Comparison of ENCODE assay signal across 1 cellular context in the genomic region with DNA sequence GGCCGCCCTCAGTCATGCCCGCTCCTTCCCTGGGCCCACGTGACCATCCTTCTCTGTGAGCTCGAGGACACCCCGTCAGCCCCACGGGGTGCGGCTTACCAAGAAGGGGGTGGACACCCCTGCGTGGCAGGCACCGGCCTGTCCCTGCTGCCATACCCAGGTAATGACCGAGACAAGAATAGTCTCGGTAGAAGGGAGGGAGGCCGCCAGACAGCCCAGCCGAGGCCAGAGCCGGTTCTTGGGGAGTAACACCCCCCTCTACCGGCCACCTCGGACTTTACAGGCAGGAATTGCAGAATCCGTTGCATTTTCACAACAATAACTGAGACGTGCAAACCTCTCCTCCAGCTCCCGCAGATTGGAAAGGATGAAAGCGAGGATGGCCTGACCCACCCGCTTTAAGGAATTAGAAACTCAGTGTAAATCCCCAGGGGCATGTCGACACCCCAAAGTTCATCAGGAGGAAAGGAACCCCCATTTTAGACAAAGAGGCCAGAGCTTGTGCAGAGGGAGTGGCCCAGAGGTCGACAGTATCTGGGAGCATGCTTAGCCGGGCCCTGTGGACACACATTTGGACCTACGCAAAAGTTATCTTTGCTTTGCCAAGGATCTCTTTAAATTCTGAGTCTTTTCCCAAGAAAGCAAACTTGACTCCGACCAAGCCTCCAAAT.
TF ChIP-seq lines count a peak whose summit lies in the region.

No MANE protein-coding gene starts in this region.

TF ChIP-seq in GM23338, 12 proteins besides CTCF, POLR2A, EP300 and RAD21 (continued from another document):
- TF ChIP-seq, protein P1, sequence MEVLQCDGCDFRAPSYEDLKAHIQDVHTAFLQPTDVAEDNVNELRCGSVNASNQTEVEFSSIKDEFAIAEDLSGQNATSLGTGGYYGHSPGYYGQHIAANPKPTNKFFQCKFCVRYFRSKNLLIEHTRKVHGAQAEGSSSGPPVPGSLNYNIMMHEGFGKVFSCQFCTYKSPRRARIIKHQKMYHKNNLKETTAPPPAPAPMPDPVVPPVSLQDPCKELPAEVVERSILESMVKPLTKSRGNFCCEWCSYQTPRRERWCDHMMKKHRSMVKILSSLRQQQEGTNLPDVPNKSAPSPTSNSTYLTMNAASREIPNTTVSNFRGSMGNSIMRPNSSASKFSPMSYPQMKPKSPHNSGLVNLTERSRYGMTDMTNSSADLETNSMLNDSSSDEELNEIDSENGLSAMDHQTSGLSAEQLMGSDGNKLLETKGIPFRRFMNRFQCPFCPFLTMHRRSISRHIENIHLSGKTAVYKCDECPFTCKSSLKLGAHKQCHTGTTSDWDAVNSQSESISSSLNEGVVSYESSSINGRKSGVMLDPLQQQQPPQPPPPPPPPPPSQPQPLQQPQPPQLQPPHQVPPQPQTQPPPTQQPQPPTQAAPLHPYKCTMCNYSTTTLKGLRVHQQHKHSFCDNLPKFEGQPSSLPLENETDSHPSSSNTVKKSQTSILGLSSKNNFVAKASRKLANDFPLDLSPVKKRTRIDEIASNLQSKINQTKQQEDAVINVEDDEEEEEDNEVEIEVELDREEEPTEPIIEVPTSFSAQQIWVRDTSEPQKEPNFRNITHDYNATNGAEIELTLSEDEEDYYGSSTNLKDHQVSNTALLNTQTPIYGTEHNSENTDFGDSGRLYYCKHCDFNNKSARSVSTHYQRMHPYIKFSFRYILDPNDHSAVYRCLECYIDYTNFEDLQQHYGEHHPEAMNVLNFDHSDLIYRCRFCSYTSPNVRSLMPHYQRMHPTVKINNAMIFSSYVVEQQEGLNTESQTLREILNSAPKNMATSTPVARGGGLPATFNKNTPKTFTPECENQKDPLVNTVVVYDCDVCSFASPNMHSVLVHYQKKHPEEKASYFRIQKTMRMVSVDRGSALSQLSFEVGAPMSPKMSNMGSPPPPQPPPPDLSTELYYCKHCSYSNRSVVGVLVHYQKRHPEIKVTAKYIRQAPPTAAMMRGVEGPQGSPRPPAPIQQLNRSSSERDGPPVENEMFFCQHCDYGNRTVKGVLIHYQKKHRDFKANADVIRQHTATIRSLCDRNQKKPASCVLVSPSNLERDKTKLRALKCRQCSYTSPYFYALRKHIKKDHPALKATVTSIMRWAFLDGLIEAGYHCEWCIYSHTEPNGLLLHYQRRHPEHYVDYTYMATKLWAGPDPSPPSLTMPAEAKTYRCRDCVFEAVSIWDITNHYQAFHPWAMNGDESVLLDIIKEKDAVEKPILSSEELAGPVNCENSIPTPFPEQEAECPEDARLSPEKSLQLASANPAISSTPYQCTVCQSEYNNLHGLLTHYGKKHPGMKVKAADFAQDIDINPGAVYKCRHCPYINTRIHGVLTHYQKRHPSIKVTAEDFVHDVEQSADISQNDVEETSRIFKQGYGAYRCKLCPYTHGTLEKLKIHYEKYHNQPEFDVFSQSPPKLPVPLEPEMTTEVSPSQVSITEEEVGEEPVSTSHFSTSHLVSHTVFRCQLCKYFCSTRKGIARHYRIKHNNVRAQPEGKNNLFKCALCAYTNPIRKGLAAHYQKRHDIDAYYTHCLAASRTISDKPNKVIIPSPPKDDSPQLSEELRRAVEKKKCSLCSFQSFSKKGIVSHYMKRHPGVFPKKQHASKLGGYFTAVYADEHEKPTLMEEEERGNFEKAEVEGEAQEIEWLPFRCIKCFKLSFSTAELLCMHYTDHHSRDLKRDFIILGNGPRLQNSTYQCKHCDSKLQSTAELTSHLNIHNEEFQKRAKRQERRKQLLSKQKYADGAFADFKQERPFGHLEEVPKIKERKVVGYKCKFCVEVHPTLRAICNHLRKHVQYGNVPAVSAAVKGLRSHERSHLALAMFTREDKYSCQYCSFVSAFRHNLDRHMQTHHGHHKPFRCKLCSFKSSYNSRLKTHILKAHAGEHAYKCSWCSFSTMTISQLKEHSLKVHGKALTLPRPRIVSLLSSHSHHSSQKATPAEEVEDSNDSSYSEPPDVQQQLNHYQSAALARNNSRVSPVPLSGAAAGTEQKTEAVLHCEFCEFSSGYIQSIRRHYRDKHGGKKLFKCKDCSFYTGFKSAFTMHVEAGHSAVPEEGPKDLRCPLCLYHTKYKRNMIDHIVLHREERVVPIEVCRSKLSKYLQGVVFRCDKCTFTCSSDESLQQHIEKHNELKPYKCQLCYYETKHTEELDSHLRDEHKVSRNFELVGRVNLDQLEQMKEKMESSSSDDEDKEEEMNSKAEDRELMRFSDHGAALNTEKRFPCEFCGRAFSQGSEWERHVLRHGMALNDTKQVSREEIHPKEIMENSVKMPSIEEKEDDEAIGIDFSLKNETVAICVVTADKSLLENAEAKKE (CRISPR knock-in tag; IDR thresholded peaks at IDR 0.05), result no peak
- no peak for TF ChIP-seq POLR2AphosphoS5 (IDR thresholded peaks at IDR 0.05; ENCODE audit: low read depth)
- no peak for TF ChIP-seq JUNB (IDR thresholded peaks at IDR 0.05; ENCODE audit: unreplicated experiment)
- no peak for TF ChIP-seq NANOG (IDR thresholded peaks at IDR 0.05; ENCODE audit: borderline replicate concordance)
- TF ChIP-seq CREB1 (CRISPR knock-in tag; IDR thresholded peaks at IDR 0.05; ENCODE audit: low read depth), result no peak
- TF ChIP-seq ZNF331 (CRISPR knock-in tag; IDR thresholded peaks at IDR 0.05; ENCODE audit: low read depth), result no peak
- no peak for TF ChIP-seq ETS1 (IDR thresholded peaks at IDR 0.05)
- no peak for TF ChIP-seq STAT1 (IDR thresholded peaks at IDR 0.05; ENCODE audit: unreplicated experiment)
- no peak for TF ChIP-seq EZH2phosphoT487 (IDR thresholded peaks at IDR 0.05; ENCODE audit: unreplicated experiment)
